ENCODE assay signal across 16 cellular contexts in genomic region chr4:190016369-190017289, GRCh38. TPM values are rescaled to one million over a fixed set of nuclear protein-coding genes. Genes with fewer than 3 reads are reported as not detected.
DNase-seq lines count a peak whose midpoint lies in the region; ATAC-seq and TF ChIP-seq lines count a peak whose summit lies in the region.
"Had no signal": no experiment of that assay in that cellular context is flagged by ENCODE, and none has a peak within 500 bp of the region (broad histone marks: within the 10 kb centered on the region; RNA-seq: fewer than 3 reads in every experiment).

No MANE protein-coding gene starts in this region.

- TF ChIP-seq POLR2A in adrenal gland (IDR thresholded peaks at IDR 0.05), result no peak

- H3K4me1 ChIP-seq in neuronal stem cell (ENCODE audit: control insufficient read depth in 2 of 2, insufficient read depth in 1 of 2, low read depth in 1 of 2, low read length in 2 of 2) (peaks cover 0 to 4% of the 10 kb centered on the region in 2 donors), adrenal gland (replicated peaks in 1 of 2) (no peaks in the 10 kb centered on the region)
- H3K4me1 ChIP-seq: left lung, prostate gland, SJCRH30 had no signal

- POLR2A ChIA-PET in activated CD8-positive, alpha-beta T cell treated with anti-CD3 and anti-CD28 coated beads, Interleukin-2, amount 10 ng/mL, durations not matched to agents 7 days and 5 days (lab: Charles Lee), result no interaction called here
- POLR2A ChIA-PET in activated CD8-positive, alpha-beta T cell treated with anti-CD3 and anti-CD28 coated beads for 36 hours (lab: Charles Lee), result no interaction called here

- no peaks in the 10 kb centered on the region for H3K79me1 ChIP-seq in neuronal stem cell (ENCODE audit: low read depth, low read length)

- CTCF ChIA-PET in activated CD8-positive, alpha-beta T cell treated with anti-CD3 and anti-CD28 coated beads, Interleukin-2, amount 10 ng/mL, durations not matched to agents 7 days and 5 days (lab: Charles Lee), result no interaction called here
- CTCF ChIA-PET in activated CD8-positive, alpha-beta T cell treated with anti-CD3 and anti-CD28 coated beads for 36 hours (lab: Charles Lee), result no interaction called here

- WGBS in neuronal stem cell (ENCODE audit: extremely low coverage in 2 of 2, insufficient read length in 2 of 2, insufficient replicate concordance in 1 of 2), 2 donors, result no CpG with 5 or more reads among the region's 43 CpGs
- WGBS in adrenal gland, 4 donors, result 20 to 29% (median 28%) methylated on average over 27 to 43 of the region's 43 CpGs

- ATAC-seq in activated CD8-positive, alpha-beta T cell treated with anti-CD3 and anti-CD28 coated beads, Interleukin-2, amount 10 ng/mL, durations not matched to agents 7 days and 5 days, result no peak
- ATAC-seq in activated CD8-positive, alpha-beta T cell treated with anti-CD3 and anti-CD28 coated beads for 36 hours, result no peak
- no peak for ATAC-seq in HG02840 (IDR thresholded peaks at IDR 0.05; ENCODE audit: low FRiP score, unreplicated experiment)
- ATAC-seq: left lung had no signal

- peaks cover 32% of the 10 kb centered on the region for H3K4me1 Mint-ChIP-seq in activated CD8-positive, alpha-beta T cell treated with anti-CD3 and anti-CD28 coated beads, Interleukin-2, amount 10 ng/mL, durations not matched to agents 7 days and 5 days (ENCODE audit: low read depth)
- peaks cover 31% of the 10 kb centered on the region for H3K4me1 Mint-ChIP-seq in activated CD8-positive, alpha-beta T cell treated with anti-CD3 and anti-CD28 coated beads for 36 hours (ENCODE audit: low read depth)
- H3K4me1 Mint-ChIP-seq in endothelial cell (ENCODE audit: unreplicated experiment), result peaks cover 46% of the 10 kb centered on the region

- peaks cover 53 to 94% (median 71%) of the 10 kb centered on the region in 3 experiments for H3K27me3 ChIP-seq in neuronal stem cell (ENCODE audit: control insufficient read depth in 3 of 3, insufficient read depth in 3 of 3, low read depth in 1 of 3, low read length in 3 of 3)
- peaks cover 31% of the 10 kb centered on the region for H3K27me3 ChIP-seq in adrenal gland
- H3K27me3 ChIP-seq: SJCRH30 had no signal

- intact Hi-C loops in activated CD8-positive, alpha-beta T cell treated with anti-CD3 and anti-CD28 coated beads for 36 hours (cut with micrococcal nuclease), result no loop called here
- intact Hi-C loops in adrenal gland (cut with DNase I), result no loop called here

- H3K4me2 ChIP-seq in neuronal stem cell (ENCODE audit: insufficient read depth, low read length, poor library complexity, severe bottlenecking), result peak overlapping the region; percentile 54

- H3K36me3 Mint-ChIP-seq in activated CD8-positive, alpha-beta T cell treated with anti-CD3 and anti-CD28 coated beads, Interleukin-2, amount 10 ng/mL, durations not matched to agents 7 days and 5 days (ENCODE audit: low read depth), result peaks cover 25% of the 10 kb centered on the region
- H3K36me3 Mint-ChIP-seq in activated CD8-positive, alpha-beta T cell treated with anti-CD3 and anti-CD28 coated beads for 36 hours (ENCODE audit: low read depth), result peaks cover 6% of the 10 kb centered on the region
- H3K36me3 Mint-ChIP-seq in endothelial cell (ENCODE audit: low read depth, unreplicated experiment), result peaks cover 17% of the 10 kb centered on the region

- H3K4me3 Mint-ChIP-seq in activated CD8-positive, alpha-beta T cell treated with anti-CD3 and anti-CD28 coated beads, Interleukin-2, amount 10 ng/mL, durations not matched to agents 7 days and 5 days, result no peak overlapping the region
- no peak overlapping the region for H3K4me3 Mint-ChIP-seq in activated CD8-positive, alpha-beta T cell treated with anti-CD3 and anti-CD28 coated beads for 36 hours
- peak overlapping the region; percentile 62 for H3K4me3 Mint-ChIP-seq in endothelial cell (ENCODE audit: unreplicated experiment)

- H3K27ac Mint-ChIP-seq in activated CD8-positive, alpha-beta T cell treated with anti-CD3 and anti-CD28 coated beads, Interleukin-2, amount 10 ng/mL, durations not matched to agents 7 days and 5 days, result peak overlapping the region; percentile 43
- no peak overlapping the region for H3K27ac Mint-ChIP-seq in activated CD8-positive, alpha-beta T cell treated with anti-CD3 and anti-CD28 coated beads for 36 hours
- H3K27ac Mint-ChIP-seq in endothelial cell (ENCODE audit: unreplicated experiment), result peak overlapping the region; percentile 12

- peak overlapping the region; percentile 73 for H2BK12ac ChIP-seq in neuronal stem cell (ENCODE audit: low read length)

- H3K14ac ChIP-seq in neuronal stem cell (ENCODE audit: low read length), result no peak overlapping the region

- peak overlapping the region; percentile 33 to 44 for H3K4me3 ChIP-seq in neuronal stem cell (ENCODE audit: low read length in 2 of 2)
- H3K4me3 ChIP-seq in adrenal gland, result no peak overlapping the region
- H3K4me3 ChIP-seq: left lung, prostate gland, SJCRH30 had no signal

- peaks cover 75% of the 10 kb centered on the region for H3K27me3 Mint-ChIP-seq in activated CD8-positive, alpha-beta T cell treated with anti-CD3 and anti-CD28 coated beads, Interleukin-2, amount 10 ng/mL, durations not matched to agents 7 days and 5 days (ENCODE audit: low read depth)
- H3K27me3 Mint-ChIP-seq in activated CD8-positive, alpha-beta T cell treated with anti-CD3 and anti-CD28 coated beads for 36 hours, result peaks cover 63% of the 10 kb centered on the region
- peaks cover 46% of the 10 kb centered on the region for H3K27me3 Mint-ChIP-seq in endothelial cell (ENCODE audit: unreplicated experiment)

- peak overlapping the region; percentile 93 for H2AFZ ChIP-seq in neuronal stem cell (ENCODE audit: low read length)

- H3K23ac ChIP-seq in neuronal stem cell (ENCODE audit: low read depth, low read length, poor library complexity), result no peak overlapping the region

- peak overlapping the region; percentile 84 for H3K18ac ChIP-seq in neuronal stem cell (ENCODE audit: low read length)

- H3K4ac ChIP-seq in neuronal stem cell (ENCODE audit: low read length), result no peak overlapping the region

- peak overlapping the region; percentile 50 for H3K9ac ChIP-seq in neuronal stem cell (ENCODE audit: low read depth, low read length, poor library complexity)

- no peak overlapping the region for H2BK15ac ChIP-seq in neuronal stem cell (ENCODE audit: low read length)

- no peak for DNase-seq in activated CD8-positive, alpha-beta T cell treated with anti-CD3 and anti-CD28 coated beads, Interleukin-2, amount 10 ng/mL, durations not matched to agents 7 days and 5 days
- DNase-seq in activated CD8-positive, alpha-beta T cell treated with anti-CD3 and anti-CD28 coated beads for 36 hours, result no peak
- DNase-seq in GM10266 (ENCODE audit: extremely low spot score) (peak; percentile 8), endothelial cell (ENCODE audit: low spot score) (no peak), neuronal stem cell (ENCODE audit: low spot score) (no peak), ureter (ENCODE audit: low spot score) (no peak), adrenal gland (no peak)
- DNase-seq: ACHN; activated CD4-positive, alpha-beta T cell treated with anti-CD3 and anti-CD28 coated beads, Interleukin-2, amount 50 U/mL, for 4 hours; hypothalamus; KG1; NCI-H1105; SJCRH30 had no signal

- H3K9me3 ChIP-seq in neuronal stem cell (replicated peaks in 1 of 2; ENCODE audit: control insufficient read depth in 2 of 2, insufficient read depth in 1 of 2, low read depth in 1 of 2, low read length in 2 of 2) (peaks cover 13 to 18% of the 10 kb centered on the region in 2 donors), adrenal gland (replicated peaks in 1 of 3) (no peaks in the 10 kb centered on the region)
- H3K9me3 ChIP-seq: left lung, prostate gland, SJCRH30 had no signal

- H4K8ac ChIP-seq in neuronal stem cell (ENCODE audit: low read depth, low read length), result no peak overlapping the region

- no peaks in the 10 kb centered on the region for H3K36me3 ChIP-seq in neuronal stem cell (replicated peaks in 1 of 2; ENCODE audit: control insufficient read depth in 2 of 2, insufficient read depth in 2 of 2, low read length in 2 of 2)
- no peaks in the 10 kb centered on the region for H3K36me3 ChIP-seq in adrenal gland (replicated peaks in 1 of 2)
- H3K36me3 ChIP-seq: left lung, prostate gland, SJCRH30 had no signal

- H4K91ac ChIP-seq in neuronal stem cell (ENCODE audit: low read depth, low read length, poor library complexity), result no peak overlapping the region

- TF ChIP-seq CTCF in activated CD8-positive, alpha-beta T cell treated with anti-CD3 and anti-CD28 coated beads for 36 hours (IDR thresholded peaks at IDR 0.05), result no peak
- no peak for TF ChIP-seq CTCF in GM10266 (IDR thresholded peaks at IDR 0.05; ENCODE audit: control insufficient read depth, insufficient read depth, low read depth, missing control alignments)
- TF ChIP-seq CTCF in endothelial cell (IDR thresholded peaks at IDR 0.05; ENCODE audit: unreplicated experiment), result no peak
- no peak for TF ChIP-seq CTCF in adrenal gland (IDR thresholded peaks at IDR 0.05)

- H2BK120ac ChIP-seq in neuronal stem cell (ENCODE audit: low read depth, low read length), result no peak overlapping the region

- H2AK5ac ChIP-seq in neuronal stem cell (ENCODE audit: low read depth, low read length), result no peak overlapping the region

- no peak overlapping the region for H3K27ac ChIP-seq in neuronal stem cell (replicated peaks; ENCODE audit: low read length)
- H3K27ac ChIP-seq in adrenal gland, result no peak overlapping the region
- H3K27ac ChIP-seq: left lung, prostate gland, SJCRH30 had no signal

- no peak overlapping the region for H2BK5ac ChIP-seq in neuronal stem cell (ENCODE audit: low read length)

- no peaks in the 10 kb centered on the region for H3K9me3 Mint-ChIP-seq in activated CD8-positive, alpha-beta T cell treated with anti-CD3 and anti-CD28 coated beads, Interleukin-2, amount 10 ng/mL, durations not matched to agents 7 days and 5 days (ENCODE audit: insufficient read depth)
- peaks cover 1% of the 10 kb centered on the region for H3K9me3 Mint-ChIP-seq in activated CD8-positive, alpha-beta T cell treated with anti-CD3 and anti-CD28 coated beads for 36 hours
- H3K9me3 Mint-ChIP-seq in endothelial cell (ENCODE audit: unreplicated experiment), result no peaks in the 10 kb centered on the region

RNA-seq across cellular contexts. Expression of gene FRG2, which starts 10.4 kb away (rescaled TPM):
- total RNA-seq in activated CD8-positive, alpha-beta T cell treated with anti-CD3 and anti-CD28 coated beads, Interleukin-2, amount 10 ng/mL, durations not matched to agents 7 days and 5 days, result not detected
- not detected for total RNA-seq in activated CD8-positive, alpha-beta T cell treated with anti-CD3 and anti-CD28 coated beads for 36 hours
- not detected for total RNA-seq in endothelial cell (ENCODE audit: unreplicated experiment)
- not detected for polyA plus RNA-seq in neuronal stem cell (2013, experiment 1 of 2)
- not detected for polyA plus RNA-seq in neuronal stem cell (2013, experiment 2 of 2)
- not detected for total RNA-seq in ureter
- not detected for total RNA-seq in adrenal gland
- not detected for polyA plus RNA-seq in adrenal gland
- total RNA-seq: left lung, prostate gland had no signal

RNA-seq across cellular contexts. Expression of gene DBET, which starts 47.7 kb away (rescaled TPM):
- total RNA-seq in activated CD8-positive, alpha-beta T cell treated with anti-CD3 and anti-CD28 coated beads, Interleukin-2, amount 10 ng/mL, durations not matched to agents 7 days and 5 days, result not detected
- total RNA-seq in activated CD8-positive, alpha-beta T cell treated with anti-CD3 and anti-CD28 coated beads for 36 hours, result not detected
- total RNA-seq in endothelial cell (ENCODE audit: unreplicated experiment), result 0.28 TPM
- not detected for polyA plus RNA-seq in neuronal stem cell (2013, experiment 1 of 2)
- not detected for polyA plus RNA-seq in neuronal stem cell (2013, experiment 2 of 2)
- 0.26 TPM for total RNA-seq in ureter
- total RNA-seq in adrenal gland, result not detected
- not detected for polyA plus RNA-seq in adrenal gland
- total RNA-seq: SJCRH30 had no signal

Comparison
In these comparisons a context has a peak if more than half of its experiments do, and no peak if none do; other contexts are left out.
1. H3K4me3 ChIP-seq: peak in neuronal stem cell (2 of 2); none in adrenal gland (0 of 4).